11 cellular contexts compared by ENCODE assay signal in the genomic region with DNA sequence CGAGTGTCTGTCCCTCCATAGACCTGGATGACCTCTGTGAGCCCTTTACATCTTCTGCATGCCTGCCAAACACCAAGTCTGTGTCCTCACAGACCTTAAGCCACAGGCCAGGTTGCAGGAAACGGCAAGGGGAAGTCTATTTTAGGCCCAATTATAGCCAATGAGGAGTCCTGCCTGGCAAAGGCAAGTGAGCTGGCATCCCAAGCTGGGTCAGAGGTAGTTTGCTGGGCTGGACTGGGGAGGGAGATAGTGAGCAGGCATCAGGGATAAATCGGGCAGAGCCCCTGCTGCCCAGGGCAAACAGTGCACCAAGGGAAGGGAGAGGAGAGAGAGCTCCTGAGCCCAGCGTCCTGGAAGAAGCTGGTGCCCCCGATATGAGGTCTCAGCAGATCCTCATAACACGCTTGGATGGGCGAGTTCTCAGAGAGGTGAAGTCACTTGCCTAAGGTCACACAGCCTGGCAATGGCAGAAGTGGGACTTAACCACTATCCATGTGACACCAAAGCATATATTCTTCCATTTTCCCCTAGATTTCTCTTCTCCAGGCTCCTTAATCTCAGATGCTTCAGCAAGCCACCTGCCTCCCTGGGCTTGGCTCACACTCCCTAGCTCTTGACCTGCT. TPM values are rescaled to one million over a fixed set of nuclear protein-coding genes. Genes with fewer than 3 reads are reported as not detected.
DNase-seq lines count a peak whose midpoint lies in the region; TF ChIP-seq lines count a peak whose summit lies in the region.
"Had no signal": no experiment of that assay in that cellular context is flagged by ENCODE, and none has a peak within 500 bp of the region (broad histone marks: within the 10 kb centered on the region; RNA-seq: fewer than 3 reads in every experiment).

No MANE protein-coding gene starts in this region.

- H3K4me3 ChIP-seq in astrocyte of the cerebellum (ENCODE audit: low read depth, low read length) (no peak overlapping the region), mesendoderm (ENCODE audit: low read length) (no peak overlapping the region)
- H3K4me3 ChIP-seq: ovary had no signal

- no peak overlapping the region for H4K5ac ChIP-seq in mesendoderm (ENCODE audit: low read length)

- no peak overlapping the region for H3K4ac ChIP-seq in mesendoderm (ENCODE audit: low read depth, low read length)

- H3K27ac ChIP-seq in mesendoderm (ENCODE audit: low read depth, low read length) = no peak overlapping the region
- H3K27ac ChIP-seq: epithelial cell of prostate, ovary had no signal

- H3K4me1 ChIP-seq in mesendoderm (ENCODE audit: control insufficient read depth, low read depth, low read length) = no peaks in the 10 kb centered on the region

- no peak overlapping the region for H2AK5ac ChIP-seq in mesendoderm (ENCODE audit: low read length)

- no peaks in the 10 kb centered on the region for H3K79me2 ChIP-seq in mesendoderm (ENCODE audit: control insufficient read depth, insufficient read depth, low read length)

- peak; percentile 15 for DNase-seq in GDM1 (lab: John Stamatoyannopoulos, UW)
- DNase-seq in M059J (ENCODE audit: low read depth) = peak; percentile 46
- no peak for DNase-seq in astrocyte of the cerebellum (ENCODE audit: low read depth)
- DNase-seq in mesendoderm = peak; percentile 66
- no peak for DNase-seq in NCI-H187 treated with DMSO at 0.1 percent for 48 hours (lab: John Stamatoyannopoulos, UW)
- DNase-seq in LoVo (ENCODE audit: low spot score) = no peak
- no peak for DNase-seq in T-helper 2 cell
- no peak for DNase-seq in HuH-7.5 (ENCODE audit: low spot score)
- DNase-seq: ovary; stimulated activated naive CD4-positive, alpha-beta T cell treated with Interleukin-2 at 50 U/mL for 16 hours had no signal

- no CpG with 5 or more reads among the region's 7 CpGs for WGBS in mesendoderm (ENCODE audit: extremely low coverage, insufficient coverage, low lambda C conversion rate)

- in situ Hi-C loops in astrocyte of the cerebellum (cut with HindIII; ENCODE audit: low sequenced_read_pairs) = no loop called here

- H4K8ac ChIP-seq in mesendoderm (ENCODE audit: low read depth, low read length) = no peak overlapping the region

- H3K27me3 ChIP-seq in mesendoderm (ENCODE audit: insufficient read depth, low read length, poor library complexity) = no peaks in the 10 kb centered on the region
- H3K27me3 ChIP-seq: ovary had no signal

- H2BK15ac ChIP-seq in mesendoderm (replicated peaks; ENCODE audit: low read depth) = no peak overlapping the region

- H3K18ac ChIP-seq in mesendoderm (ENCODE audit: low read length) = no peak overlapping the region

- H3K79me1 ChIP-seq in mesendoderm (ENCODE audit: low read length) = peaks cover 2% of the 10 kb centered on the region

- H2BK120ac ChIP-seq in mesendoderm (ENCODE audit: low read depth, low read length) = no peak overlapping the region

- no peak overlapping the region for H3K56ac ChIP-seq in mesendoderm (ENCODE audit: low read length)

- H2BK5ac ChIP-seq in mesendoderm (ENCODE audit: low read length) = no peak overlapping the region

- no peak overlapping the region for H3K4me2 ChIP-seq in mesendoderm (ENCODE audit: low read length)

- H3K36me3 ChIP-seq in mesendoderm (ENCODE audit: control insufficient read depth, insufficient read depth, low read length) = no peaks in the 10 kb centered on the region
- H3K36me3 ChIP-seq: ovary had no signal

- H3K23ac ChIP-seq in mesendoderm (ENCODE audit: low read length) = no peak overlapping the region

- TF ChIP-seq CTCF in astrocyte of the cerebellum (IDR thresholded peaks at IDR 0.05; ENCODE audit: low read depth, low read length, missing control alignments) = peak; percentile 22

- no peak overlapping the region for H3K9ac ChIP-seq in mesendoderm (ENCODE audit: low read length)

RNA-seq across cellular contexts. Expression of a gene that starts 3.7 kb away (rescaled TPM):
- total RNA-seq in M059J (2014; rRNA removed; shearing (Covaris generic)) = 6.6 and 10.8 TPM in 2 replicates
- 2.8 TPM for polyA plus RNA-seq in mesendoderm (2013, experiment 1 of 2)
- polyA plus RNA-seq in mesendoderm (2013, experiment 2 of 2) = 3.0 TPM

Comparison
In these comparisons a context has a peak if more than half of its experiments do, and no peak if none do; other contexts are left out.
1. DNase-seq: peak in GDM1 (single experiment), M059J (single experiment) and mesendoderm (single experiment); none in astrocyte of the cerebellum (single experiment), NCI-H187 treated with DMSO at 0.1 percent for 48 hours (single experiment), LoVo (single experiment), T-helper 2 cell (0 of 5) and HuH-7.5 (single experiment).